Comparison of ENCODE assay signal across 1 cellular context in genomic region chr6:28923318-28924102, GRCh38.
TF ChIP-seq lines count a peak whose summit lies in the region.

A gene with protein sequence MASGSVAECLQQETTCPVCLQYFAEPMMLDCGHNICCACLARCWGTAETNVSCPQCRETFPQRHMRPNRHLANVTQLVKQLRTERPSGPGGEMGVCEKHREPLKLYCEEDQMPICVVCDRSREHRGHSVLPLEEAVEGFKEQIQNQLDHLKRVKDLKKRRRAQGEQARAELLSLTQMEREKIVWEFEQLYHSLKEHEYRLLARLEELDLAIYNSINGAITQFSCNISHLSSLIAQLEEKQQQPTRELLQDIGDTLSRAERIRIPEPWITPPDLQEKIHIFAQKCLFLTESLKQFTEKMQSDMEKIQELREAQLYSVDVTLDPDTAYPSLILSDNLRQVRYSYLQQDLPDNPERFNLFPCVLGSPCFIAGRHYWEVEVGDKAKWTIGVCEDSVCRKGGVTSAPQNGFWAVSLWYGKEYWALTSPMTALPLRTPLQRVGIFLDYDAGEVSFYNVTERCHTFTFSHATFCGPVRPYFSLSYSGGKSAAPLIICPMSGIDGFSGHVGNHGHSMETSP (minus strand): TSS chr6:28923985. CDS start chr6:28923632, 353 bp downstream.

TF ChIP-seq in GM12878, 131 proteins besides CTCF, POLR2A, EP300 and RAD21 (continued from another document and continues in another):
- TF ChIP-seq, protein P1, sequence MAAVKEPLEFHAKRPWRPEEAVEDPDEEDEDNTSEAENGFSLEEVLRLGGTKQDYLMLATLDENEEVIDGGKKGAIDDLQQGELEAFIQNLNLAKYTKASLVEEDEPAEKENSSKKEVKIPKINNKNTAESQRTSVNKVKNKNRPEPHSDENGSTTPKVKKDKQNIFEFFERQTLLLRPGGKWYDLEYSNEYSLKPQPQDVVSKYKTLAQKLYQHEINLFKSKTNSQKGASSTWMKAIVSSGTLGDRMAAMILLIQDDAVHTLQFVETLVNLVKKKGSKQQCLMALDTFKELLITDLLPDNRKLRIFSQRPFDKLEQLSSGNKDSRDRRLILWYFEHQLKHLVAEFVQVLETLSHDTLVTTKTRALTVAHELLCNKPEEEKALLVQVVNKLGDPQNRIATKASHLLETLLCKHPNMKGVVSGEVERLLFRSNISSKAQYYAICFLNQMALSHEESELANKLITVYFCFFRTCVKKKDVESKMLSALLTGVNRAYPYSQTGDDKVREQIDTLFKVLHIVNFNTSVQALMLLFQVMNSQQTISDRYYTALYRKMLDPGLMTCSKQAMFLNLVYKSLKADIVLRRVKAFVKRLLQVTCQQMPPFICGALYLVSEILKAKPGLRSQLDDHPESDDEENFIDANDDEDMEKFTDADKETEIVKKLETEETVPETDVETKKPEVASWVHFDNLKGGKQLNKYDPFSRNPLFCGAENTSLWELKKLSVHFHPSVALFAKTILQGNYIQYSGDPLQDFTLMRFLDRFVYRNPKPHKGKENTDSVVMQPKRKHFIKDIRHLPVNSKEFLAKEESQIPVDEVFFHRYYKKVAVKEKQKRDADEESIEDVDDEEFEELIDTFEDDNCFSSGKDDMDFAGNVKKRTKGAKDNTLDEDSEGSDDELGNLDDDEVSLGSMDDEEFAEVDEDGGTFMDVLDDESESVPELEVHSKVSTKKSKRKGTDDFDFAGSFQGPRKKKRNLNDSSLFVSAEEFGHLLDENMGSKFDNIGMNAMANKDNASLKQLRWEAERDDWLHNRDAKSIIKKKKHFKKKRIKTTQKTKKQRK (IDR thresholded peaks at IDR 0.05; ENCODE audit: low read depth, low read length) = no peak
- peak; percentile 35; the same call in 1 of the 2 replicates for TF ChIP-seq CREM (IDR thresholded peaks at IDR 0.05; ENCODE audit: low read depth)
- TF ChIP-seq, protein P2, sequence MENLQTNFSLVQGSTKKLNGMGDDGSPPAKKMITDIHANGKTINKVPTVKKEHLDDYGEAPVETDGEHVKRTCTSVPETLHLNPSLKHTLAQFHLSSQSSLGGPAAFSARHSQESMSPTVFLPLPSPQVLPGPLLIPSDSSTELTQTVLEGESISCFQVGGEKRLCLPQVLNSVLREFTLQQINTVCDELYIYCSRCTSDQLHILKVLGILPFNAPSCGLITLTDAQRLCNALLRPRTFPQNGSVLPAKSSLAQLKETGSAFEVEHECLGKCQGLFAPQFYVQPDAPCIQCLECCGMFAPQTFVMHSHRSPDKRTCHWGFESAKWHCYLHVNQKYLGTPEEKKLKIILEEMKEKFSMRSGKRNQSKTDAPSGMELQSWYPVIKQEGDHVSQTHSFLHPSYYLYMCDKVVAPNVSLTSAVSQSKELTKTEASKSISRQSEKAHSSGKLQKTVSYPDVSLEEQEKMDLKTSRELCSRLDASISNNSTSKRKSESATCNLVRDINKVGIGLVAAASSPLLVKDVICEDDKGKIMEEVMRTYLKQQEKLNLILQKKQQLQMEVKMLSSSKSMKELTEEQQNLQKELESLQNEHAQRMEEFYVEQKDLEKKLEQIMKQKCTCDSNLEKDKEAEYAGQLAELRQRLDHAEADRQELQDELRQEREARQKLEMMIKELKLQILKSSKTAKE (IDR thresholded peaks at IDR 0.05; ENCODE audit: low read depth, poor library complexity, severe bottlenecking) = no peak
- TF ChIP-seq CHD4 (IDR thresholded peaks at IDR 0.05) = no peak
- no peak for TF ChIP-seq ZZZ3 (IDR thresholded peaks at IDR 0.05; ENCODE audit: control insufficient read depth, insufficient read length, low read depth)
- TF ChIP-seq, protein P3, sequence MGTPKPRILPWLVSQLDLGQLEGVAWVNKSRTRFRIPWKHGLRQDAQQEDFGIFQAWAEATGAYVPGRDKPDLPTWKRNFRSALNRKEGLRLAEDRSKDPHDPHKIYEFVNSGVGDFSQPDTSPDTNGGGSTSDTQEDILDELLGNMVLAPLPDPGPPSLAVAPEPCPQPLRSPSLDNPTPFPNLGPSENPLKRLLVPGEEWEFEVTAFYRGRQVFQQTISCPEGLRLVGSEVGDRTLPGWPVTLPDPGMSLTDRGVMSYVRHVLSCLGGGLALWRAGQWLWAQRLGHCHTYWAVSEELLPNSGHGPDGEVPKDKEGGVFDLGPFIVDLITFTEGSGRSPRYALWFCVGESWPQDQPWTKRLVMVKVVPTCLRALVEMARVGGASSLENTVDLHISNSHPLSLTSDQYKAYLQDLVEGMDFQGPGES (IDR thresholded peaks at IDR 0.05) = no peak
- TF ChIP-seq ZBED1 (IDR thresholded peaks at IDR 0.05; ENCODE audit: borderline replicate concordance) = 0 out of 2 replicates have a peak, but pooled peaks have one; percentile 21
- TF ChIP-seq SIX5 (IDR thresholded peaks at IDR 0.05; ENCODE audit: low read depth, low read length, severe bottlenecking) = no peak
- peak; percentile 43; the same call in 1 of the 2 replicates for TF ChIP-seq CHD2 (IDR thresholded peaks at IDR 0.05; ENCODE audit: borderline replicate concordance, low read depth, low read length)
- no peak for TF ChIP-seq SIN3A (IDR thresholded peaks at IDR 0.05; ENCODE audit: low read depth, low read length)
- TF ChIP-seq GABPA (IDR thresholded peaks at IDR 0.05; ENCODE audit: low read depth) = peak; percentile 76
- no peak for TF ChIP-seq MTA3 (IDR thresholded peaks at IDR 0.05; ENCODE audit: borderline replicate concordance, low read length)
- no peak for TF ChIP-seq SMARCA5 (IDR thresholded peaks at IDR 0.05)
- TF ChIP-seq RUNX3 (IDR thresholded peaks at IDR 0.05; ENCODE audit: low read length) = no peak
- peak; percentile 87 for TF ChIP-seq LARP7 (IDR thresholded peaks at IDR 0.05)
- TF ChIP-seq SMC3 (IDR thresholded peaks at IDR 0.05; ENCODE audit: borderline replicate concordance, low read length) = no peak
- TF ChIP-seq, protein P4, sequence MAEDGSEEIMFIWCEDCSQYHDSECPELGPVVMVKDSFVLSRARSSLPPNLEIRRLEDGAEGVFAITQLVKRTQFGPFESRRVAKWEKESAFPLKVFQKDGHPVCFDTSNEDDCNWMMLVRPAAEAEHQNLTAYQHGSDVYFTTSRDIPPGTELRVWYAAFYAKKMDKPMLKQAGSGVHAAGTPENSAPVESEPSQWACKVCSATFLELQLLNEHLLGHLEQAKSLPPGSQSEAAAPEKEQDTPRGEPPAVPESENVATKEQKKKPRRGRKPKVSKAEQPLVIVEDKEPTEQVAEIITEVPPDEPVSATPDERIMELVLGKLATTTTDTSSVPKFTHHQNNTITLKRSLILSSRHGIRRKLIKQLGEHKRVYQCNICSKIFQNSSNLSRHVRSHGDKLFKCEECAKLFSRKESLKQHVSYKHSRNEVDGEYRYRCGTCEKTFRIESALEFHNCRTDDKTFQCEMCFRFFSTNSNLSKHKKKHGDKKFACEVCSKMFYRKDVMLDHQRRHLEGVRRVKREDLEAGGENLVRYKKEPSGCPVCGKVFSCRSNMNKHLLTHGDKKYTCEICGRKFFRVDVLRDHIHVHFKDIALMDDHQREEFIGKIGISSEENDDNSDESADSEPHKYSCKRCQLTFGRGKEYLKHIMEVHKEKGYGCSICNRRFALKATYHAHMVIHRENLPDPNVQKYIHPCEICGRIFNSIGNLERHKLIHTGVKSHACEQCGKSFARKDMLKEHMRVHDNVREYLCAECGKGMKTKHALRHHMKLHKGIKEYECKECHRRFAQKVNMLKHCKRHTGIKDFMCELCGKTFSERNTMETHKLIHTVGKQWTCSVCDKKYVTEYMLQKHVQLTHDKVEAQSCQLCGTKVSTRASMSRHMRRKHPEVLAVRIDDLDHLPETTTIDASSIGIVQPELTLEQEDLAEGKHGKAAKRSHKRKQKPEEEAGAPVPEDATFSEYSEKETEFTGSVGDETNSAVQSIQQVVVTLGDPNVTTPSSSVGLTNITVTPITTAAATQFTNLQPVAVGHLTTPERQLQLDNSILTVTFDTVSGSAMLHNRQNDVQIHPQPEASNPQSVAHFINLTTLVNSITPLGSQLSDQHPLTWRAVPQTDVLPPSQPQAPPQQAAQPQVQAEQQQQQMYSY (CRISPR knock-in tag; IDR thresholded peaks at IDR 0.05) = no peak
- TF ChIP-seq, protein P5, sequence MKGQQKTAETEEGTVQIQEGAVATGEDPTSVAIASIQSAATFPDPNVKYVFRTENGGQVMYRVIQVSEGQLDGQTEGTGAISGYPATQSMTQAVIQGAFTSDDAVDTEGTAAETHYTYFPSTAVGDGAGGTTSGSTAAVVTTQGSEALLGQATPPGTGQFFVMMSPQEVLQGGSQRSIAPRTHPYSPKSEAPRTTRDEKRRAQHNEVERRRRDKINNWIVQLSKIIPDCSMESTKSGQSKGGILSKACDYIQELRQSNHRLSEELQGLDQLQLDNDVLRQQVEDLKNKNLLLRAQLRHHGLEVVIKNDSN (IDR thresholded peaks at IDR 0.05; ENCODE audit: borderline replicate concordance, extremely low read length, insufficient read depth, low read depth, low read length) = peak; percentile 3
- peak; percentile 69; the same call in 1 of the 2 replicates for TF ChIP-seq IKZF1 (conservative IDR thresholded peaks at IDR 0.05)
- no peak for TF ChIP-seq JUNB (IDR thresholded peaks at IDR 0.05)
- TF ChIP-seq CBX3 (IDR thresholded peaks at IDR 0.05; ENCODE audit: borderline replicate concordance, low read depth) = no peak
- no peak for TF ChIP-seq SMAD1 (IDR thresholded peaks at IDR 0.05; ENCODE audit: low read depth, partially characterized antibody)
- TF ChIP-seq, protein P6, sequence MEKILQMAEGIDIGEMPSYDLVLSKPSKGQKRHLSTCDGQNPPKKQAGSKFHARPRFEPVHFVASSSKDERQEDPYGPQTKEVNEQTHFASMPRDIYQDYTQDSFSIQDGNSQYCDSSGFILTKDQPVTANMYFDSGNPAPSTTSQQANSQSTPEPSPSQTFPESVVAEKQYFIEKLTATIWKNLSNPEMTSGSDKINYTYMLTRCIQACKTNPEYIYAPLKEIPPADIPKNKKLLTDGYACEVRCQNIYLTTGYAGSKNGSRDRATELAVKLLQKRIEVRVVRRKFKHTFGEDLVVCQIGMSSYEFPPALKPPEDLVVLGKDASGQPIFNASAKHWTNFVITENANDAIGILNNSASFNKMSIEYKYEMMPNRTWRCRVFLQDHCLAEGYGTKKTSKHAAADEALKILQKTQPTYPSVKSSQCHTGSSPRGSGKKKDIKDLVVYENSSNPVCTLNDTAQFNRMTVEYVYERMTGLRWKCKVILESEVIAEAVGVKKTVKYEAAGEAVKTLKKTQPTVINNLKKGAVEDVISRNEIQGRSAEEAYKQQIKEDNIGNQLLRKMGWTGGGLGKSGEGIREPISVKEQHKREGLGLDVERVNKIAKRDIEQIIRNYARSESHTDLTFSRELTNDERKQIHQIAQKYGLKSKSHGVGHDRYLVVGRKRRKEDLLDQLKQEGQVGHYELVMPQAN (conservative IDR thresholded peaks at IDR 0.05) = peak; percentile 39
- TF ChIP-seq MEF2B (IDR thresholded peaks at IDR 0.05; ENCODE audit: partially characterized antibody, poor library complexity, severe bottlenecking) = no peak
- TF ChIP-seq CEBPB (IDR thresholded peaks at IDR 0.05; ENCODE audit: borderline replicate concordance in 1 of 2, low read depth in 2 of 2, low read length in 2 of 2) = no peak
- no peak for TF ChIP-seq PAX8 (IDR thresholded peaks at IDR 0.05)
- TF ChIP-seq EZH2 (IDR thresholded peaks at IDR 0.05; ENCODE audit: borderline replicate concordance, control insufficient read depth, low read depth, low read length) = no peak
- TF ChIP-seq MYC (IDR thresholded peaks at IDR 0.05; ENCODE audit: insufficient read depth, insufficient read length, insufficient replicate concordance, low read length, severe bottlenecking) = peak; percentile 44
- no peak for TF ChIP-seq BCLAF1 (IDR thresholded peaks at IDR 0.05)
- 0 out of 2 replicates have a peak, but pooled peaks have one; percentile 18 for TF ChIP-seq SPI1 (IDR thresholded peaks at IDR 0.05; ENCODE audit: borderline replicate concordance, insufficient read depth, low read depth, low read length)
- no peak for TF ChIP-seq NFIC (IDR thresholded peaks at IDR 0.05; ENCODE audit: low read depth, low read length)
- TF ChIP-seq CREB1 (IDR thresholded peaks at IDR 0.05; ENCODE audit: low read depth) = 0 out of 2 replicates have a peak, but pooled peaks have one; percentile 12
- TF ChIP-seq TCF12 (IDR thresholded peaks at IDR 0.05; ENCODE audit: low read depth, low read length) = no peak
- no peak for TF ChIP-seq ZNF384 (IDR thresholded peaks at IDR 0.05; ENCODE audit: borderline replicate concordance, low read depth, low read length)
- no peak for TF ChIP-seq EED (IDR thresholded peaks at IDR 0.05; ENCODE audit: low read depth)
- TF ChIP-seq TCF3 (IDR thresholded peaks at IDR 0.05; ENCODE audit: borderline replicate concordance, insufficient read depth, low read depth, low read length) = 0 out of 2 replicates have a peak, but pooled peaks have one; percentile 10
- no peak for TF ChIP-seq STAT3 (IDR thresholded peaks at IDR 0.05; ENCODE audit: low read depth, low read length)
- TF ChIP-seq SMAD5 (IDR thresholded peaks at IDR 0.05; ENCODE audit: low read depth) = peak; percentile 92
- TF ChIP-seq KLF5 (IDR thresholded peaks at IDR 0.05; ENCODE audit: partially characterized antibody) = no peak
- no peak for TF ChIP-seq CBFB (IDR thresholded peaks at IDR 0.05; ENCODE audit: low read depth)
- TF ChIP-seq NR2C2 (IDR thresholded peaks at IDR 0.05; ENCODE audit: borderline replicate concordance, control insufficient read depth, insufficient read length, low read depth) = no peak
- no peak for TF ChIP-seq NFXL1 (IDR thresholded peaks at IDR 0.05; ENCODE audit: borderline replicate concordance)
- TF ChIP-seq GATAD2B (conservative IDR thresholded peaks at IDR 0.05; ENCODE audit: low read depth) = 0 out of 2 replicates have a peak, but pooled peaks have one; percentile 37
- TF ChIP-seq ZNF622 (IDR thresholded peaks at IDR 0.05) = no peak
- TF ChIP-seq SUZ12 (IDR thresholded peaks at IDR 0.05; ENCODE audit: unreplicated experiment) = no peak
